Comparison of ENCODE assay signal across 2 cellular contexts in the genomic region with DNA sequence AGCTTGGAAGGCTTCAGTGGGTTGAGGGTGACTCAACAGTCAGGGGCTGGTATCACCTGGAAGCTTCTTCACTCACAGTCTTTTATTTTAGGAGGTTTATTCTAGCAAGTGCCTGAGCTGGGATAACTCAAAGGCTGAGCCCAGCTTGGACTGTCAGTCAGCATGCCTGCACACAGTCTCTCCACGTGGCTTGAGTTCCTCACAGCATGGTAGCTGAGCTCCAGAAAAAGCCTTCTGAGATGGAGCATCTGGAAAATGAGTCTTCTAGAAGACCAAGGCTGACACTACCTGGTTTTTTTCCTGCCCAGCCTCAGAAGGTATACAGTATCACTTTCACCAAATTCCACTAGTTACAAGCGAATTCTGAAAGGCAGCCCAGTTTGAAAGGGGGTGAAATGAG.
TF ChIP-seq lines count a peak whose summit lies in the region.

No MANE protein-coding gene starts in this region.

TF ChIP-seq in HepG2, 621 proteins besides CTCF, POLR2A, EP300 and RAD21:
- TF ChIP-seq ZNF841 (CRISPR knock-in tag; IDR thresholded peaks at IDR 0.05; ENCODE audit: borderline replicate concordance) (no peak), HDAC1 (CRISPR knock-in tag; IDR thresholded peaks at IDR 0.05) (no peak), ZSCAN20 (CRISPR knock-in tag; IDR thresholded peaks at IDR 0.05; ENCODE audit: borderline replicate concordance) (no peak), ZNF615 (CRISPR knock-in tag; IDR thresholded peaks at IDR 0.05; ENCODE audit: borderline replicate concordance) (no peak)
- TF ChIP-seq, protein P1, sequence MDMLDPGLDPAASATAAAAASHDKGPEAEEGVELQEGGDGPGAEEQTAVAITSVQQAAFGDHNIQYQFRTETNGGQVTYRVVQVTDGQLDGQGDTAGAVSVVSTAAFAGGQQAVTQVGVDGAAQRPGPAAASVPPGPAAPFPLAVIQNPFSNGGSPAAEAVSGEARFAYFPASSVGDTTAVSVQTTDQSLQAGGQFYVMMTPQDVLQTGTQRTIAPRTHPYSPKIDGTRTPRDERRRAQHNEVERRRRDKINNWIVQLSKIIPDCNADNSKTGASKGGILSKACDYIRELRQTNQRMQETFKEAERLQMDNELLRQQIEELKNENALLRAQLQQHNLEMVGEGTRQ (IDR thresholded peaks at IDR 0.05; ENCODE audit: low read depth, low read length), result no peak
- TF ChIP-seq, protein P1 (CRISPR knock-in tag; IDR thresholded peaks at IDR 0.05; ENCODE audit: borderline replicate concordance), result no peak
- TF ChIP-seq, protein P2, sequence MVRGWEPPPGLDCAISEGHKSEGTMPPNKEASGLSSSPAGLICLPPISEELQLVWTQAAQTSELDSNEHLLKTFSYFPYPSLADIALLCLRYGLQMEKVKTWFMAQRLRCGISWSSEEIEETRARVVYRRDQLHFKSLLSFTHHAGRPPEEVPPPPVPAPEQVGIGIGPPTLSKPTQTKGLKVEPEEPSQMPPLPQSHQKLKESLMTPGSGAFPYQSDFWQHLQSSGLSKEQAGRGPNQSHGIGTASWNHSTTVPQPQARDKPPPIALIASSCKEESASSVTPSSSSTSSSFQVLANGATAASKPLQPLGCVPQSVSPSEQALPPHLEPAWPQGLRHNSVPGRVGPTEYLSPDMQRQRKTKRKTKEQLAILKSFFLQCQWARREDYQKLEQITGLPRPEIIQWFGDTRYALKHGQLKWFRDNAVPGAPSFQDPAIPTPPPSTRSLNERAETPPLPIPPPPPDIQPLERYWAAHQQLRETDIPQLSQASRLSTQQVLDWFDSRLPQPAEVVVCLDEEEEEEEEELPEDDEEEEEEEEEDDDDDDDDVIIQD (CRISPR knock-in tag; IDR thresholded peaks at IDR 0.05; ENCODE audit: low read depth), result no peak
- TF ChIP-seq, protein P3, sequence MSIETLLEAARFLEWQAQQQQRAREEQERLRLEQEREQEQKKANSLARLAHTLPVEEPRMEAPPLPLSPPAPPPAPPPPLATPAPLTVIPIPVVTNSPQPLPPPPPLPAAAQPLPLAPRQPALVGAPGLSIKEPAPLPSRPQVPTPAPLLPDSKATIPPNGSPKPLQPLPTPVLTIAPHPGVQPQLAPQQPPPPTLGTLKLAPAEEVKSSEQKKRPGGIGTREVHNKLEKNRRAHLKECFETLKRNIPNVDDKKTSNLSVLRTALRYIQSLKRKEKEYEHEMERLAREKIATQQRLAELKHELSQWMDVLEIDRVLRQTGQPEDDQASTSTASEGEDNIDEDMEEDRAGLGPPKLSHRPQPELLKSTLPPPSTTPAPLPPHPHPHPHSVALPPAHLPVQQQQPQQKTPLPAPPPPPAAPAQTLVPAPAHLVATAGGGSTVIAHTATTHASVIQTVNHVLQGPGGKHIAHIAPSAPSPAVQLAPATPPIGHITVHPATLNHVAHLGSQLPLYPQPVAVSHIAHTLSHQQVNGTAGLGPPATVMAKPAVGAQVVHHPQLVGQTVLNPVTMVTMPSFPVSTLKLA (IDR thresholded peaks at IDR 0.05), result peak; percentile 90

TF ChIP-seq in H1, 55 proteins besides CTCF, POLR2A, EP300 and RAD21:
- TF ChIP-seq SUZ12 (IDR thresholded peaks at IDR 0.05; ENCODE audit: low read length), result no peak
- TF ChIP-seq RNF2 (IDR thresholded peaks at IDR 0.05; ENCODE audit: borderline replicate concordance, low read depth, low read length, missing control alignments, poor library complexity, severe bottlenecking), result no peak
- TF ChIP-seq, protein P4, sequence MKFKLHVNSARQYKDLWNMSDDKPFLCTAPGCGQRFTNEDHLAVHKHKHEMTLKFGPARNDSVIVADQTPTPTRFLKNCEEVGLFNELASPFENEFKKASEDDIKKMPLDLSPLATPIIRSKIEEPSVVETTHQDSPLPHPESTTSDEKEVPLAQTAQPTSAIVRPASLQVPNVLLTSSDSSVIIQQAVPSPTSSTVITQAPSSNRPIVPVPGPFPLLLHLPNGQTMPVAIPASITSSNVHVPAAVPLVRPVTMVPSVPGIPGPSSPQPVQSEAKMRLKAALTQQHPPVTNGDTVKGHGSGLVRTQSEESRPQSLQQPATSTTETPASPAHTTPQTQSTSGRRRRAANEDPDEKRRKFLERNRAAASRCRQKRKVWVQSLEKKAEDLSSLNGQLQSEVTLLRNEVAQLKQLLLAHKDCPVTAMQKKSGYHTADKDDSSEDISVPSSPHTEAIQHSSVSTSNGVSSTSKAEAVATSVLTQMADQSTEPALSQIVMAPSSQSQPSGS (IDR thresholded peaks at IDR 0.05; ENCODE audit: low read length), result no peak
- no peak for TF ChIP-seq NRF1 (IDR thresholded peaks at IDR 0.05; ENCODE audit: low read depth, low read length)
- TF ChIP-seq, protein P5, sequence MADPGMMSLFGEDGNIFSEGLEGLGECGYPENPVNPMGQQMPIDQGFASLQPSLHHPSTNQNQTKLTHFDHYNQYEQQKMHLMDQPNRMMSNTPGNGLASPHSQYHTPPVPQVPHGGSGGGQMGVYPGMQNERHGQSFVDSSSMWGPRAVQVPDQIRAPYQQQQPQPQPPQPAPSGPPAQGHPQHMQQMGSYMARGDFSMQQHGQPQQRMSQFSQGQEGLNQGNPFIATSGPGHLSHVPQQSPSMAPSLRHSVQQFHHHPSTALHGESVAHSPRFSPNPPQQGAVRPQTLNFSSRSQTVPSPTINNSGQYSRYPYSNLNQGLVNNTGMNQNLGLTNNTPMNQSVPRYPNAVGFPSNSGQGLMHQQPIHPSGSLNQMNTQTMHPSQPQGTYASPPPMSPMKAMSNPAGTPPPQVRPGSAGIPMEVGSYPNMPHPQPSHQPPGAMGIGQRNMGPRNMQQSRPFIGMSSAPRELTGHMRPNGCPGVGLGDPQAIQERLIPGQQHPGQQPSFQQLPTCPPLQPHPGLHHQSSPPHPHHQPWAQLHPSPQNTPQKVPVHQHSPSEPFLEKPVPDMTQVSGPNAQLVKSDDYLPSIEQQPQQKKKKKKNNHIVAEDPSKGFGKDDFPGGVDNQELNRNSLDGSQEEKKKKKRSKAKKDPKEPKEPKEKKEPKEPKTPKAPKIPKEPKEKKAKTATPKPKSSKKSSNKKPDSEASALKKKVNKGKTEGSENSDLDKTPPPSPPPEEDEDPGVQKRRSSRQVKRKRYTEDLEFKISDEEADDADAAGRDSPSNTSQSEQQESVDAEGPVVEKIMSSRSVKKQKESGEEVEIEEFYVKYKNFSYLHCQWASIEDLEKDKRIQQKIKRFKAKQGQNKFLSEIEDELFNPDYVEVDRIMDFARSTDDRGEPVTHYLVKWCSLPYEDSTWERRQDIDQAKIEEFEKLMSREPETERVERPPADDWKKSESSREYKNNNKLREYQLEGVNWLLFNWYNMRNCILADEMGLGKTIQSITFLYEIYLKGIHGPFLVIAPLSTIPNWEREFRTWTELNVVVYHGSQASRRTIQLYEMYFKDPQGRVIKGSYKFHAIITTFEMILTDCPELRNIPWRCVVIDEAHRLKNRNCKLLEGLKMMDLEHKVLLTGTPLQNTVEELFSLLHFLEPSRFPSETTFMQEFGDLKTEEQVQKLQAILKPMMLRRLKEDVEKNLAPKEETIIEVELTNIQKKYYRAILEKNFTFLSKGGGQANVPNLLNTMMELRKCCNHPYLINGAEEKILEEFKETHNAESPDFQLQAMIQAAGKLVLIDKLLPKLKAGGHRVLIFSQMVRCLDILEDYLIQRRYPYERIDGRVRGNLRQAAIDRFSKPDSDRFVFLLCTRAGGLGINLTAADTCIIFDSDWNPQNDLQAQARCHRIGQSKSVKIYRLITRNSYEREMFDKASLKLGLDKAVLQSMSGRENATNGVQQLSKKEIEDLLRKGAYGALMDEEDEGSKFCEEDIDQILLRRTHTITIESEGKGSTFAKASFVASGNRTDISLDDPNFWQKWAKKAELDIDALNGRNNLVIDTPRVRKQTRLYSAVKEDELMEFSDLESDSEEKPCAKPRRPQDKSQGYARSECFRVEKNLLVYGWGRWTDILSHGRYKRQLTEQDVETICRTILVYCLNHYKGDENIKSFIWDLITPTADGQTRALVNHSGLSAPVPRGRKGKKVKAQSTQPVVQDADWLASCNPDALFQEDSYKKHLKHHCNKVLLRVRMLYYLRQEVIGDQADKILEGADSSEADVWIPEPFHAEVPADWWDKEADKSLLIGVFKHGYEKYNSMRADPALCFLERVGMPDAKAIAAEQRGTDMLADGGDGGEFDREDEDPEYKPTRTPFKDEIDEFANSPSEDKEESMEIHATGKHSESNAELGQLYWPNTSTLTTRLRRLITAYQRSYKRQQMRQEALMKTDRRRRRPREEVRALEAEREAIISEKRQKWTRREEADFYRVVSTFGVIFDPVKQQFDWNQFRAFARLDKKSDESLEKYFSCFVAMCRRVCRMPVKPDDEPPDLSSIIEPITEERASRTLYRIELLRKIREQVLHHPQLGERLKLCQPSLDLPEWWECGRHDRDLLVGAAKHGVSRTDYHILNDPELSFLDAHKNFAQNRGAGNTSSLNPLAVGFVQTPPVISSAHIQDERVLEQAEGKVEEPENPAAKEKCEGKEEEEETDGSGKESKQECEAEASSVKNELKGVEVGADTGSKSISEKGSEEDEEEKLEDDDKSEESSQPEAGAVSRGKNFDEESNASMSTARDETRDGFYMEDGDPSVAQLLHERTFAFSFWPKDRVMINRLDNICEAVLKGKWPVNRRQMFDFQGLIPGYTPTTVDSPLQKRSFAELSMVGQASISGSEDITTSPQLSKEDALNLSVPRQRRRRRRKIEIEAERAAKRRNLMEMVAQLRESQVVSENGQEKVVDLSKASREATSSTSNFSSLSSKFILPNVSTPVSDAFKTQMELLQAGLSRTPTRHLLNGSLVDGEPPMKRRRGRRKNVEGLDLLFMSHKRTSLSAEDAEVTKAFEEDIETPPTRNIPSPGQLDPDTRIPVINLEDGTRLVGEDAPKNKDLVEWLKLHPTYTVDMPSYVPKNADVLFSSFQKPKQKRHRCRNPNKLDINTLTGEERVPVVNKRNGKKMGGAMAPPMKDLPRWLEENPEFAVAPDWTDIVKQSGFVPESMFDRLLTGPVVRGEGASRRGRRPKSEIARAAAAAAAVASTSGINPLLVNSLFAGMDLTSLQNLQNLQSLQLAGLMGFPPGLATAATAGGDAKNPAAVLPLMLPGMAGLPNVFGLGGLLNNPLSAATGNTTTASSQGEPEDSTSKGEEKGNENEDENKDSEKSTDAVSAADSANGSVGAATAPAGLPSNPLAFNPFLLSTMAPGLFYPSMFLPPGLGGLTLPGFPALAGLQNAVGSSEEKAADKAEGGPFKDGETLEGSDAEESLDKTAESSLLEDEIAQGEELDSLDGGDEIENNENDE (IDR thresholded peaks at IDR 0.05; ENCODE audit: insufficient replicate concordance, low read length), result no peak
- no peak for TF ChIP-seq GTF2F1 (IDR thresholded peaks at IDR 0.05; ENCODE audit: borderline replicate concordance, low read depth, low read length)
- no peak for TF ChIP-seq TCF12 (IDR thresholded peaks at IDR 0.05; ENCODE audit: low read depth, low read length)
- TF ChIP-seq SP2 (IDR thresholded peaks at IDR 0.05; ENCODE audit: low read length), result no peak
- no peak for TF ChIP-seq EZH2 (IDR thresholded peaks at IDR 0.05; ENCODE audit: low read depth, low read length, severe bottlenecking)
- TF ChIP-seq ASH2L (IDR thresholded peaks at IDR 0.05; ENCODE audit: low read length), result no peak
- no peak for TF ChIP-seq BRCA1 (IDR thresholded peaks at IDR 0.05; ENCODE audit: low read depth, low read length)
- no peak for TF ChIP-seq BCL11A (IDR thresholded peaks at IDR 0.05; ENCODE audit: low read depth in 2 of 2, low read length in 2 of 2)
- no peak for TF ChIP-seq PHF8 (conservative IDR thresholded peaks at IDR 0.05; ENCODE audit: low read depth, low read length)
